1 cellular context compared by ENCODE assay signal in the genomic region with DNA sequence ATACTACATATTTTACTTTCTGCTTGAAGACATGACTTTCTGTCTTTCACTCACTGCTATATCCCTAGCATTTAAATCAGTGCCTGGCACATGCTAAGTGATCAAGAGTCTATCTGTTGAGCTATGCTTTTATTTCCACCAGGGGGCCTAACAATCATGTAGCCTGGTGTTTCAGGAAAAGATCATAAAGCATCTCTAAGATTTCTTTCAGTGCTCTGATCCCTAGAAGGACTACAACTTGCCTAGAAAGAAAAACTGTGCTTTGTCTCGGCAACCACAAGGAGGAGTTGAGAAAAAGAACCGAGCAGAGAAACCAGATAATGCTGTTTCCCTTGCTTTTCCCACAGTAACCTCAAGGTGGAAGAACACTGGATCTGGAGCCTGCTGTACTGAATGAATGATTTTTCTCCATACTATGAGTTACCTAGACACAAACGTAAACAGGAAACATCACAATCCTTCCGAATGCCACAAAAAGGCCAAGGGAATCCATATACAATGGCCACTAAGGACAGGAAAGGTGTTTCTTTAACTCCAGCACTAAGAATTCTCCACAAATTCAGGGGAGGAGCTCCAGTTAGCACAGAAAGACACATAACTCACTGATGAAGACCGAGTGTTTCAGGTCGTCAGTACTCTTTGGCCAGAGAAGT.
TF ChIP-seq lines count a peak whose summit lies in the region.

No MANE protein-coding gene starts in this region.

TF ChIP-seq in K562, 482 proteins besides CTCF, POLR2A, EP300 and RAD21 (continued from another document):
- TF ChIP-seq CREM (IDR thresholded peaks at IDR 0.05; ENCODE audit: low read depth) (0 out of 2 replicates have a peak, but pooled peaks have one; percentile 11), WHSC1 (IDR thresholded peaks at IDR 0.05; ENCODE audit: low read length) (no peak), FOXK2 (conservative IDR thresholded peaks at IDR 0.05 in 1 of 2, IDR thresholded peaks at IDR 0.05 in 1 of 2; ENCODE audit: low read depth in 2 of 2) (peak; percentile 80 to 86), ZFPM2 (CRISPR knock-in tag; IDR thresholded peaks at IDR 0.05) (no peak), FOXJ2 (tag; IDR thresholded peaks at IDR 0.05) (0 out of 2 replicates have a peak, but pooled peaks have one; percentile 57), KDM2B (CRISPR knock-in tag; IDR thresholded peaks at IDR 0.05) (no peak), HDAC2 (IDR thresholded peaks at IDR 0.05) (peak; percentile 63; the same call in 1 of the 2 replicates), FOXJ3 (CRISPR knock-in tag; IDR thresholded peaks at IDR 0.05) (peak; percentile 73), KHSRP (IDR thresholded peaks at IDR 0.05) (no peak), ZNF121 (CRISPR knock-in tag; conservative IDR thresholded peaks at IDR 0.05) (no peak), PHB2 (IDR thresholded peaks at IDR 0.05; ENCODE audit: low read depth) (no peak), FIP1L1 (IDR thresholded peaks at IDR 0.05; ENCODE audit: low read depth, low read length, poor library complexity, severe bottlenecking) (no peak), EHMT2 (IDR thresholded peaks at IDR 0.05) (no peak), NR1H2 (CRISPR knock-in tag; IDR thresholded peaks at IDR 0.05) (no peak), SMARCE1 (IDR thresholded peaks at IDR 0.05) (no peak), SP1 (CRISPR knock-in tag; IDR thresholded peaks at IDR 0.05) (peak; percentile 28; the same call in 1 of the 2 replicates), SRSF9 (IDR thresholded peaks at IDR 0.05; ENCODE audit: borderline replicate concordance, low read depth, low read length) (no peak)
- TF ChIP-seq, protein P1, sequence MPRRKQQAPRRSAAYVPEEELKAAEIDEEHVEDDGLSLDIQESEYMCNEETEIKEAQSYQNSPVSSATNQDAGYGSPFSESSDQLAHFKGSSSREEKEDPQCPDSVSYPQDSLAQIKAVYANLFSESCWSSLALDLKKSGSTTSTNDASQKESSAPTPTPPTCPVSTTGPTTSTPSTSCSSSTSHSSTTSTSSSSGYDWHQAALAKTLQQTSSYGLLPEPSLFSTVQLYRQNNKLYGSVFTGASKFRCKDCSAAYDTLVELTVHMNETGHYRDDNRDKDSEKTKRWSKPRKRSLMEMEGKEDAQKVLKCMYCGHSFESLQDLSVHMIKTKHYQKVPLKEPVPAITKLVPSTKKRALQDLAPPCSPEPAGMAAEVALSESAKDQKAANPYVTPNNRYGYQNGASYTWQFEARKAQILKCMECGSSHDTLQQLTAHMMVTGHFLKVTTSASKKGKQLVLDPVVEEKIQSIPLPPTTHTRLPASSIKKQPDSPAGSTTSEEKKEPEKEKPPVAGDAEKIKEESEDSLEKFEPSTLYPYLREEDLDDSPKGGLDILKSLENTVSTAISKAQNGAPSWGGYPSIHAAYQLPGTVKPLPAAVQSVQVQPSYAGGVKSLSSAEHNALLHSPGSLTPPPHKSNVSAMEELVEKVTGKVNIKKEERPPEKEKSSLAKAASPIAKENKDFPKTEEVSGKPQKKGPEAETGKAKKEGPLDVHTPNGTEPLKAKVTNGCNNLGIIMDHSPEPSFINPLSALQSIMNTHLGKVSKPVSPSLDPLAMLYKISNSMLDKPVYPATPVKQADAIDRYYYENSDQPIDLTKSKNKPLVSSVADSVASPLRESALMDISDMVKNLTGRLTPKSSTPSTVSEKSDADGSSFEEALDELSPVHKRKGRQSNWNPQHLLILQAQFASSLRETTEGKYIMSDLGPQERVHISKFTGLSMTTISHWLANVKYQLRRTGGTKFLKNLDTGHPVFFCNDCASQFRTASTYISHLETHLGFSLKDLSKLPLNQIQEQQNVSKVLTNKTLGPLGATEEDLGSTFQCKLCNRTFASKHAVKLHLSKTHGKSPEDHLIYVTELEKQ (CRISPR knock-in tag; IDR thresholded peaks at IDR 0.05), result no peak
- TF ChIP-seq, protein P2, sequence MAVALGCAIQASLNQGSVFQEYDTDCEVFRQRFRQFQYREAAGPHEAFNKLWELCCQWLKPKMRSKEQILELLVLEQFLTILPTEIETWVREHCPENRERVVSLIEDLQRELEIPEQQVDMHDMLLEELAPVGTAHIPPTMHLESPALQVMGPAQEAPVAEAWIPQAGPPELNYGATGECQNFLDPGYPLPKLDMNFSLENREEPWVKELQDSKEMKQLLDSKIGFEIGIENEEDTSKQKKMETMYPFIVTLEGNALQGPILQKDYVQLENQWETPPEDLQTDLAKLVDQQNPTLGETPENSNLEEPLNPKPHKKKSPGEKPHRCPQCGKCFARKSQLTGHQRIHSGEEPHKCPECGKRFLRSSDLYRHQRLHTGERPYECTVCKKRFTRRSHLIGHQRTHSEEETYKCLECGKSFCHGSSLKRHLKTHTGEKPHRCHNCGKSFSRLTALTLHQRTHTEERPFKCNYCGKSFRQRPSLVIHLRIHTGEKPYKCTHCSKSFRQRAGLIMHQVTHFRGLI (CRISPR knock-in tag; IDR thresholded peaks at IDR 0.05), result no peak
- TF ChIP-seq, protein P3, sequence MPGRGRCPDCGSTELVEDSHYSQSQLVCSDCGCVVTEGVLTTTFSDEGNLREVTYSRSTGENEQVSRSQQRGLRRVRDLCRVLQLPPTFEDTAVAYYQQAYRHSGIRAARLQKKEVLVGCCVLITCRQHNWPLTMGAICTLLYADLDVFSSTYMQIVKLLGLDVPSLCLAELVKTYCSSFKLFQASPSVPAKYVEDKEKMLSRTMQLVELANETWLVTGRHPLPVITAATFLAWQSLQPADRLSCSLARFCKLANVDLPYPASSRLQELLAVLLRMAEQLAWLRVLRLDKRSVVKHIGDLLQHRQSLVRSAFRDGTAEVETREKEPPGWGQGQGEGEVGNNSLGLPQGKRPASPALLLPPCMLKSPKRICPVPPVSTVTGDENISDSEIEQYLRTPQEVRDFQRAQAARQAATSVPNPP (IDR thresholded peaks at IDR 0.05; ENCODE audit: borderline replicate concordance, insufficient read depth, insufficient read length), result no peak
- TF ChIP-seq, protein P4, sequence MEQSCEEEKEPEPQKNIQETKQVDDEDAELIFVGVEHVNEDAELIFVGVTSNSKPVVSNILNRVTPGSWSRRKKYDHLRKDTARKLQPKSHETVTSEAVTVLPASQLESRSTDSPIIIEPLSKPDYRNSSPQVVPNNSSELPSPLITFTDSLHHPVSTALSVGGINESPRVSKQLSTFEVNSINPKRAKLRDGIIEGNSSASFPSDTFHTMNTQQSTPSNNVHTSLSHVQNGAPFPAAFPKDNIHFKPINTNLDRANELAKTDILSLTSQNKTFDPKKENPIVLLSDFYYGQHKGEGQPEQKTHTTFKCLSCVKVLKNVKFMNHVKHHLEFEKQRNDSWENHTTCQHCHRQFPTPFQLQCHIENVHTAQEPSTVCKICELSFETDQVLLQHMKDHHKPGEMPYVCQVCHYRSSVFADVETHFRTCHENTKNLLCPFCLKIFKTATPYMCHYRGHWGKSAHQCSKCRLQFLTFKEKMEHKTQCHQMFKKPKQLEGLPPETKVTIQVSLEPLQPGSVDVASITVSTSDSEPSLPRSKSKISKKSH (CRISPR knock-in tag; IDR thresholded peaks at IDR 0.05), result no peak
- TF ChIP-seq, protein P5, sequence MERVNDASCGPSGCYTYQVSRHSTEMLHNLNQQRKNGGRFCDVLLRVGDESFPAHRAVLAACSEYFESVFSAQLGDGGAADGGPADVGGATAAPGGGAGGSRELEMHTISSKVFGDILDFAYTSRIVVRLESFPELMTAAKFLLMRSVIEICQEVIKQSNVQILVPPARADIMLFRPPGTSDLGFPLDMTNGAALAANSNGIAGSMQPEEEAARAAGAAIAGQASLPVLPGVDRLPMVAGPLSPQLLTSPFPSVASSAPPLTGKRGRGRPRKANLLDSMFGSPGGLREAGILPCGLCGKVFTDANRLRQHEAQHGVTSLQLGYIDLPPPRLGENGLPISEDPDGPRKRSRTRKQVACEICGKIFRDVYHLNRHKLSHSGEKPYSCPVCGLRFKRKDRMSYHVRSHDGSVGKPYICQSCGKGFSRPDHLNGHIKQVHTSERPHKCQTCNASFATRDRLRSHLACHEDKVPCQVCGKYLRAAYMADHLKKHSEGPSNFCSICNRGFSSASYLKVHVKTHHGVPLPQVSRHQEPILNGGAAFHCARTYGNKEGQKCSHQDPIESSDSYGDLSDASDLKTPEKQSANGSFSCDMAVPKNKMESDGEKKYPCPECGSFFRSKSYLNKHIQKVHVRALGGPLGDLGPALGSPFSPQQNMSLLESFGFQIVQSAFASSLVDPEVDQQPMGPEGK (CRISPR knock-in tag; IDR thresholded peaks at IDR 0.05; ENCODE audit: borderline replicate concordance), result no peak
- TF ChIP-seq, protein P6, sequence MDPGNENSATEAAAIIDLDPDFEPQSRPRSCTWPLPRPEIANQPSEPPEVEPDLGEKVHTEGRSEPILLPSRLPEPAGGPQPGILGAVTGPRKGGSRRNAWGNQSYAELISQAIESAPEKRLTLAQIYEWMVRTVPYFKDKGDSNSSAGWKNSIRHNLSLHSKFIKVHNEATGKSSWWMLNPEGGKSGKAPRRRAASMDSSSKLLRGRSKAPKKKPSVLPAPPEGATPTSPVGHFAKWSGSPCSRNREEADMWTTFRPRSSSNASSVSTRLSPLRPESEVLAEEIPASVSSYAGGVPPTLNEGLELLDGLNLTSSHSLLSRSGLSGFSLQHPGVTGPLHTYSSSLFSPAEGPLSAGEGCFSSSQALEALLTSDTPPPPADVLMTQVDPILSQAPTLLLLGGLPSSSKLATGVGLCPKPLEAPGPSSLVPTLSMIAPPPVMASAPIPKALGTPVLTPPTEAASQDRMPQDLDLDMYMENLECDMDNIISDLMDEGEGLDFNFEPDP (CRISPR knock-in tag; IDR thresholded peaks at IDR 0.05), result no peak
